ENCODE assay signal across 22 cellular contexts in the genomic region with DNA sequence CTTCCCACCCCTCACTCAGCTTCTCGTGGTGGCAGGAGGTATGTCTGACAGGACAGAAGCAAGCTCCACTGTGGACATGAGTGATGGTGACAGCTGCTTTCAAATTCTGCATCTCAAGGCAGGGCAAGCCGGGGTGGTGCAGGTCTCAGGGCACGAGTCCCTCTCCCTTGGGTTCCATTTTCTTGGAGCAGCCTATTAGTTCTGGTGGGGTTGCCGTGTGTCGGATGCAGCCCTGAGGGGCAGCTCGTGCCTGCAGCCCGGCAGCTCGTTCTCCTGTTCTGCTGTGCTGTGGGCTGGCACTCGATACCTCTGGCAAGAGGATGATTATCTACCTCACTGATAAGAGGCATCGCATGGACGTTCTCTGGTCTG. TPM values are rescaled to one million over a fixed set of nuclear protein-coding genes. Genes with fewer than 3 reads are reported as not detected.
DNase-seq lines count a peak whose midpoint lies in the region; ATAC-seq, FAIRE-seq and TF ChIP-seq lines count a peak whose summit lies in the region.
"Had no signal": no experiment of that assay in that cellular context is flagged by ENCODE, and none has a peak within 500 bp of the region (broad histone marks: within the 10 kb centered on the region; RNA-seq: fewer than 3 reads in every experiment).

No MANE protein-coding gene starts in this region.

- H3K9me3 Mint-ChIP-seq in activated T-helper 17 cell treated with anti-CD3 and anti-CD28 coated beads, Interleukin-2, amount 50 U/mL, for 72 hours, result no peaks in the 10 kb centered on the region
- no peaks in the 10 kb centered on the region for H3K9me3 Mint-ChIP-seq in nephron progenitor cell
- H3K9me3 Mint-ChIP-seq: activated B cell treated with CpG ODN at 0.5 μM for 24 hours; activated CD4-positive, alpha-beta memory T cell treated with anti-CD3 and anti-CD28 coated beads for 36 hours; activated naive CD4-positive, alpha-beta T cell treated with anti-CD3 and anti-CD28 coated beads, Interleukin-2, amount 10 ng/mL, durations not matched to agents 7 days and 5 days had no signal

- CTCF ChIA-PET in HepG2 (lab: Yijun Ruan, JAX; ENCODE audit: low intra/inter-chr PET ratio, low total read pairs), result no interaction called here

- TF ChIP-seq CTCF in HepG2 (CRISPR knock-in tag; IDR thresholded peaks at IDR 0.05) (no peak), right lobe of liver (IDR thresholded peaks at IDR 0.05) (no peak), nephron progenitor cell (IDR thresholded peaks at IDR 0.05) (no peak)

- peaks cover 70% of the 10 kb centered on the region for H3K4me1 ChIP-seq in HepG2 (ENCODE audit: insufficient read depth, low read length)
- peaks cover 0 to 12% (median 6%) of the 10 kb centered on the region in 4 donors for H3K4me1 ChIP-seq in right lobe of liver
- H3K4me1 ChIP-seq: foreskin keratinocyte, upper lobe of left lung had no signal

- POLR2A ChIA-PET in HepG2 (lab: Yijun Ruan, JAX), result interaction anchor here (1.2 to 1.9 kb wide), 6 partner anchors 43 to 224 kb away, joined by 3 to 11 read pairs (median 4); partner anchors contain the start of genes AARS1, DDX19A, EXOSC6 and PDPR

- H3K36me3 ChIP-seq in HepG2 (replicated peaks in 1 of 2; ENCODE audit: control insufficient read depth in 1 of 2, insufficient read depth in 2 of 2, low read length in 2 of 2) (peaks cover 15 to 57% of the 10 kb centered on the region in 2 experiments), right lobe of liver (peaks cover 7 to 86% (median 26%) of the 10 kb centered on the region in 4 donors)

- no TSS peak for BruUV-seq in HepG2 (replicated peaks; lab: Mats Ljungman, UMichigan)

- no peak overlapping the region for H3K4me3 Mint-ChIP-seq in activated T-helper 17 cell treated with anti-CD3 and anti-CD28 coated beads, Interleukin-2, amount 50 U/mL, for 72 hours
- no peak overlapping the region for H3K4me3 Mint-ChIP-seq in nephron progenitor cell
- H3K4me3 Mint-ChIP-seq: activated B cell treated with CpG ODN at 0.5 μM for 24 hours; activated CD4-positive, alpha-beta memory T cell treated with anti-CD3 and anti-CD28 coated beads for 36 hours; activated naive CD4-positive, alpha-beta T cell treated with anti-CD3 and anti-CD28 coated beads, Interleukin-2, amount 10 ng/mL, durations not matched to agents 7 days and 5 days had no signal

- no peaks in the 10 kb centered on the region for H4K20me1 ChIP-seq in HepG2 (ENCODE audit: insufficient read depth, low read length)

- TF ChIP-seq POLR2A in HepG2 (IDR thresholded peaks at IDR 0.05; ENCODE audit: insufficient read depth in 1 of 2, low read depth in 2 of 2, low read length in 2 of 2) (no peak), right lobe of liver (IDR thresholded peaks at IDR 0.05) (no peak)

- intact Hi-C loops in HepG2 (cut with micrococcal nuclease; ENCODE audit: unreplicated experiment), result loop anchor here (10.0 kb wide), 1 partner anchor 92 kb away; no protein-coding TSS in a partner anchor
- intact Hi-C loops in right lobe of liver (cut with DNase I), result loop anchor here in 1 of 2 donors (10.0 kb wide), 1 partner anchor 108 kb away; no protein-coding TSS in a partner anchor

- no peak for DNase-seq in HepG2 (ENCODE audit: low spot score)
- no peak for DNase-seq in right lobe of liver
- no peak for DNase-seq in nephron progenitor cell
- no peak for DNase-seq in GM19239 (ENCODE audit: insufficient read length, low spot score)
- no peak for DNase-seq in activated naive CD4-positive, alpha-beta T cell (lab: John Stamatoyannopoulos, UW)
- DNase-seq in NCI-H2107 treated with DMSO at 0.1 percent for 48 hours (lab: John Stamatoyannopoulos, UW; ENCODE audit: unreplicated experiment), result no peak
- DNase-seq: activated B cell treated with CpG ODN at 0.5 μM for 24 hours; activated CD4-positive, alpha-beta memory T cell treated with anti-CD3 and anti-CD28 coated beads for 36 hours; activated naive CD4-positive, alpha-beta T cell treated with anti-CD3 and anti-CD28 coated beads, Interleukin-2, amount 10 ng/mL, durations not matched to agents 7 days and 5 days; foreskin keratinocyte; HCEC 1CT; mucosa of descending colon; NCI-H1417 treated with DMSO at 0.1 percent for 48 hours; NCI-H524 treated with DMSO at 0.1 percent for 48 hours; stimulated activated CD4-positive, alpha-beta T cell treated with anti-CD3 and anti-CD28 coated beads, Interleukin-12 subunit alpha, Interleukin-12 subunit beta, amount 100 ng/mL, for 4 hours; stimulated activated CD4-positive, alpha-beta T cell treated with anti-CD3 and anti-CD28 coated beads, Interleukin-4, amount 100 ng/mL, for 4 hours had no signal

- H3K27me3 ChIP-seq in HepG2 (ENCODE audit: control insufficient read depth in 1 of 2, insufficient read depth in 2 of 2, low read length in 2 of 2) (no peaks in the 10 kb centered on the region), right lobe of liver (no peaks in the 10 kb centered on the region)
- H3K27me3 ChIP-seq: dorsolateral prefrontal cortex, foreskin keratinocyte, upper lobe of left lung had no signal

- H3K27ac ChIP-seq in HepG2 (ENCODE audit: extremely low read length, insufficient read depth, low read length), result peak overlapping the region; percentile 91
- no peak overlapping the region for H3K27ac ChIP-seq in right lobe of liver
- H3K27ac ChIP-seq: C4-2B, dorsolateral prefrontal cortex, foreskin keratinocyte, SK-N-MC, upper lobe of left lung had no signal

- no peaks in the 10 kb centered on the region for H3K9me3 ChIP-seq in HepG2 (ENCODE audit: low read length)
- H3K9me3 ChIP-seq in right lobe of liver, result no peaks in the 10 kb centered on the region
- H3K9me3 ChIP-seq: mucosa of descending colon, upper lobe of left lung had no signal

- peak overlapping the region; percentile 18 for H3K27ac Mint-ChIP-seq in activated T-helper 17 cell treated with anti-CD3 and anti-CD28 coated beads, Interleukin-2, amount 50 U/mL, for 72 hours
- H3K27ac Mint-ChIP-seq in nephron progenitor cell, result peak overlapping the region; percentile 47
- H3K27ac Mint-ChIP-seq: activated B cell treated with CpG ODN at 0.5 μM for 24 hours; activated CD4-positive, alpha-beta memory T cell treated with anti-CD3 and anti-CD28 coated beads for 36 hours; activated naive CD4-positive, alpha-beta T cell treated with anti-CD3 and anti-CD28 coated beads, Interleukin-2, amount 10 ng/mL, durations not matched to agents 7 days and 5 days had no signal

- H3K4me1 Mint-ChIP-seq in activated T-helper 17 cell treated with anti-CD3 and anti-CD28 coated beads, Interleukin-2, amount 50 U/mL, for 72 hours, result no peaks in the 10 kb centered on the region
- peaks cover 20% of the 10 kb centered on the region for H3K4me1 Mint-ChIP-seq in nephron progenitor cell
- H3K4me1 Mint-ChIP-seq: activated B cell treated with CpG ODN at 0.5 μM for 24 hours; activated naive CD4-positive, alpha-beta T cell treated with anti-CD3 and anti-CD28 coated beads, Interleukin-2, amount 10 ng/mL, durations not matched to agents 7 days and 5 days had no signal

- H3K4me3 ChIP-seq in HepG2 (replicated peaks in 1 of 3; ENCODE audit: insufficient read depth in 1 of 3, low read depth in 2 of 3, low read length in 3 of 3) (peak overlapping the region in 1 of 3 experiments; percentile 44; a peak in 2 of 6 replicates), right lobe of liver (no peak overlapping the region)
- H3K4me3 ChIP-seq: dorsolateral prefrontal cortex, mucosa of descending colon, SK-N-MC, upper lobe of left lung had no signal

- no peak for TF ChIP-seq RAD21 in HepG2 (CRISPR knock-in tag; IDR thresholded peaks at IDR 0.05)

- TF ChIP-seq EP300 in HepG2 (IDR thresholded peaks at IDR 0.05; ENCODE audit: low read depth in 2 of 2, low read length in 2 of 2) (no peak), HepG2 (CRISPR knock-in tag; IDR thresholded peaks at IDR 0.05; ENCODE audit: borderline replicate concordance) (no peak)

- no peaks in the 10 kb centered on the region for H3K79me2 ChIP-seq in HepG2 (ENCODE audit: insufficient read depth, low read length)

- FAIRE-seq in HepG2 (lab: Jason Lieb, UNC), result no peak
- no peak for FAIRE-seq in GM19239 (lab: Jason Lieb, UNC)

- ATAC-seq in HepG2, result no peak
- no peak for ATAC-seq in right lobe of liver
- ATAC-seq in activated T-helper 17 cell treated with anti-CD3 and anti-CD28 coated beads, Interleukin-2, amount 50 U/mL, for 72 hours (replicated peaks), result no peak
- ATAC-seq: foreskin keratinocyte, mucosa of descending colon had no signal

- WGBS in HepG2 (ENCODE audit: low lambda C conversion rate), result 63% methylated on average over 11 of the region's 11 CpGs
- WGBS in right lobe of liver (ENCODE audit: insufficient coverage, low coverage, low lambda C conversion rate, missing lambda C conversion rate), result 80% methylated on average over 11 of the region's 11 CpGs

- no peak overlapping the region for H2AFZ ChIP-seq in HepG2 (ENCODE audit: low read length)

- H3K4me2 ChIP-seq in HepG2 (ENCODE audit: low read depth, low read length), result peak overlapping the region; percentile 75

- H3K36me3 Mint-ChIP-seq in activated T-helper 17 cell treated with anti-CD3 and anti-CD28 coated beads, Interleukin-2, amount 50 U/mL, for 72 hours (ENCODE audit: low read depth), result peaks cover 27% of the 10 kb centered on the region
- peaks cover 23% of the 10 kb centered on the region for H3K36me3 Mint-ChIP-seq in nephron progenitor cell (ENCODE audit: low read depth)

- no peaks in the 10 kb centered on the region for H3K27me3 Mint-ChIP-seq in activated T-helper 17 cell treated with anti-CD3 and anti-CD28 coated beads, Interleukin-2, amount 50 U/mL, for 72 hours
- H3K27me3 Mint-ChIP-seq in nephron progenitor cell (ENCODE audit: low read depth, poor library complexity), result no peaks in the 10 kb centered on the region
- H3K27me3 Mint-ChIP-seq: activated B cell treated with CpG ODN at 0.5 μM for 24 hours; activated CD4-positive, alpha-beta memory T cell treated with anti-CD3 and anti-CD28 coated beads for 36 hours; activated naive CD4-positive, alpha-beta T cell treated with anti-CD3 and anti-CD28 coated beads, Interleukin-2, amount 10 ng/mL, durations not matched to agents 7 days and 5 days had no signal

- H3K9ac ChIP-seq in HepG2 (ENCODE audit: insufficient read depth, low read depth, low read length), result peak overlapping the region; percentile 70

- in situ Hi-C loops in HepG2 (cut with HindIII; ENCODE audit: extremely low pct_ligation_motif_present, low pct_unique_long_range_greater_than_20kb), result no loop called here

RNA-seq across cellular contexts. Expression of gene CLEC18C, which starts 16.5 kb away (rescaled TPM):
- total RNA-seq in HepG2 (2016; rRNA removed; fragmentation: Illumina TruSeq; extraction: Trizol), result 0.13 and 0.15 TPM in 2 replicates
- not detected in 2 replicates for total RNA-seq in HepG2 (2016; cell fraction: cytosol; rRNA removed; fragmentation: Illumina TruSeq; extraction: Trizol; ENCODE audit: low read depth)
- total RNA-seq in HepG2 (2016; cell fraction: insoluble cytoplasmic fraction; rRNA removed; fragmentation: Illumina TruSeq; extraction: Trizol), result not detected in 2 replicates
- total RNA-seq in HepG2 (2016; cell fraction: membrane; rRNA removed; fragmentation: Illumina TruSeq; extraction: Trizol), result not detected in 2 replicates
- total RNA-seq in HepG2 (2016; cell fraction: nucleus; rRNA removed; fragmentation: Illumina TruSeq; extraction: Trizol), result 0.66 TPM in 1 of 2 replicates, not detected in the other
- polyA plus RNA-seq in HepG2 (2011; rRNA removed), result 0.29 and 0.50 TPM in 2 replicates
- polyA plus RNA-seq in HepG2 (2011; cell fraction: cytosol; rRNA removed), result 0.13 and 0.29 TPM in 2 replicates
- 2.9 and 3.6 TPM in 2 replicates for polyA plus RNA-seq in HepG2 (2011; cell fraction: nucleus; rRNA removed)
- polyA plus RNA-seq in HepG2 (2012), result 0.28 and 0.29 TPM in 2 replicates
- polyA plus RNA-seq in HepG2 (2016; cell fraction: cytosol; fragmentation: Illumina TruSeq; extraction: Trizol; ENCODE audit: low read depth), result not detected in 2 replicates
- not detected in 2 replicates for polyA plus RNA-seq in HepG2 (2016; cell fraction: insoluble cytoplasmic fraction; fragmentation: Illumina TruSeq; extraction: Trizol; ENCODE audit: low read depth)
- polyA plus RNA-seq in HepG2 (2016; cell fraction: membrane; fragmentation: Illumina TruSeq; extraction: Trizol; ENCODE audit: low read depth), result not detected in 2 replicates
- 0.59 TPM in 1 of 2 replicates, not detected in the other for polyA plus RNA-seq in HepG2 (2016; cell fraction: nucleus; fragmentation: Illumina TruSeq; extraction: Trizol; ENCODE audit: insufficient read depth, low read depth)
- polyA minus RNA-seq in HepG2 (2011; rRNA and poly(A)+ RNA removed; ENCODE audit: low replicate concordance), result 0.37 and 2.3 TPM in 2 replicates
- polyA minus RNA-seq in HepG2 (2011; cell fraction: cytosol; rRNA and poly(A)+ RNA removed), result not detected in 2 replicates
- 1.2 and 3.0 TPM in 2 replicates for polyA minus RNA-seq in HepG2 (2011; cell fraction: nucleus; rRNA and poly(A)+ RNA removed)
- total RNA-seq in right lobe of liver, result under 1 TPM in 4 of 6 experiments, not detected in 2; 0.10 to 0.56 (median 0.47) TPM
- total RNA-seq in activated T-helper 17 cell treated with anti-CD3 and anti-CD28 coated beads, Interleukin-2, amount 50 U/mL, for 72 hours, result 1 to 10 TPM in 1 of 2 donors, under 1 TPM in 1; 0.50 to 1.3 TPM
- total RNA-seq: activated CD4-positive, alpha-beta memory T cell treated with anti-CD3 and anti-CD28 coated beads for 36 hours had no signal
- polyA plus RNA-seq: AG04450 had no signal

RNA-seq across cellular contexts. Expression of gene PDPR, which starts 43.0 kb away (rescaled TPM):
- total RNA-seq in HepG2 (2016; rRNA removed; fragmentation: Illumina TruSeq; extraction: Trizol) (7.2 and 19.5 TPM in 2 replicates), right lobe of liver (10 to 100 TPM in 1 of 6 experiments, 1 to 10 TPM in 5; 6.5 to 10.1 (median 8.3) TPM)
- total RNA-seq in HepG2 (2016; cell fraction: cytosol; rRNA removed; fragmentation: Illumina TruSeq; extraction: Trizol; ENCODE audit: low read depth), result 4.1 and 4.7 TPM in 2 replicates
- 6.8 and 18.8 TPM in 2 replicates for total RNA-seq in HepG2 (2016; cell fraction: insoluble cytoplasmic fraction; rRNA removed; fragmentation: Illumina TruSeq; extraction: Trizol)
- 3.9 TPM in 2 replicates for total RNA-seq in HepG2 (2016; cell fraction: membrane; rRNA removed; fragmentation: Illumina TruSeq; extraction: Trizol)
- total RNA-seq in HepG2 (2016; cell fraction: nucleus; rRNA removed; fragmentation: Illumina TruSeq; extraction: Trizol), result 25.7 and 29.8 TPM in 2 replicates
- 29.9 and 30.6 TPM in 2 replicates for polyA plus RNA-seq in HepG2 (2011; rRNA removed)
- 18.1 and 18.9 TPM in 2 replicates for polyA plus RNA-seq in HepG2 (2011; cell fraction: cytosol; rRNA removed)
- 46.6 and 49.7 TPM in 2 replicates for polyA plus RNA-seq in HepG2 (2011; cell fraction: nucleus; rRNA removed)
- polyA plus RNA-seq in HepG2 (2012), result 17.6 and 18.4 TPM in 2 replicates
- 0.85 and 0.92 TPM in 2 replicates for polyA plus RNA-seq in HepG2 (2016; cell fraction: cytosol; fragmentation: Illumina TruSeq; extraction: Trizol; ENCODE audit: low read depth)
- polyA plus RNA-seq in HepG2 (2016; cell fraction: insoluble cytoplasmic fraction; fragmentation: Illumina TruSeq; extraction: Trizol; ENCODE audit: low read depth), result 5.4 and 6.4 TPM in 2 replicates
- 1.9 TPM in 2 replicates for polyA plus RNA-seq in HepG2 (2016; cell fraction: membrane; fragmentation: Illumina TruSeq; extraction: Trizol; ENCODE audit: low read depth)
- 41.4 and 43.2 TPM in 2 replicates for polyA plus RNA-seq in HepG2 (2016; cell fraction: nucleus; fragmentation: Illumina TruSeq; extraction: Trizol; ENCODE audit: insufficient read depth, low read depth)
- 61.1 and 96.4 TPM in 2 replicates for polyA minus RNA-seq in HepG2 (2011; rRNA and poly(A)+ RNA removed; ENCODE audit: low replicate concordance)
- 25.1 and 32.3 TPM in 2 replicates for polyA minus RNA-seq in HepG2 (2011; cell fraction: cytosol; rRNA and poly(A)+ RNA removed)
- 50.5 and 53.6 TPM in 2 replicates for polyA minus RNA-seq in HepG2 (2011; cell fraction: nucleus; rRNA and poly(A)+ RNA removed)
- total RNA-seq in activated T-helper 17 cell treated with anti-CD3 and anti-CD28 coated beads, Interleukin-2, amount 50 U/mL, for 72 hours, result 10 to 100 TPM; 33.3 to 34.4 TPM
